Comparison of ENCODE assay signal across 11 cellular contexts in the genomic region with DNA sequence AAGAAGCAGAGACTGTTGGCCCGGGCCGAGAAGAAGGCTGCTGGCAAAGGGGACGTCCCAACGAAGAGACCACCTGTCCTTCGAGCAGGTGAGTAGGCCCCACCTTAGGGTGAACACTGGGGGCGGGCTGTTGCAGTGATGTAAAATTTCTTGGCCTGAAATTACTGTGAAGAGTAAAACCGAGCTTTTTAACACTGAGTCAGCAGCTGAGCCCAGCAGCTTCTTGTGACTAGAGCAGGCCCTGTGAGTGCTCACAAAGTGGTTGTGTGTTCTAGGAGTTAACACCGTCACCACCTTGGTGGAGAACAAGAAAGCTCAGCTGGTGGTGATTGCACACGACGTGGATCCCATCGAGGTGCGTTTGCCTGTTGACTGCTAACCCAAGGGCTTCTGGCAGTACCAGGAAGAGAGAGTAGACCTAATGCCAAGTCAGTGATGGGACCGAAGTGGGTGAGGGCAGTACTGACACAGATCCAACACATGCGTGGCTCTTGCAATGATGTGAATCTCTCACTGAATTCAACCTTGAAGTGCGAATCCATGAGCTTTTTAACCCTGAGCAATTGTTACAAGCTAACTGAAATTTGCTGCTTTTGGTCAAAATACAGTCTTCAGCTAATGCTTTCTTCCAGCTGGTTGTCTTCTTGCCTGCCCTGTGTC. TPM values are rescaled to one million over a fixed set of nuclear protein-coding genes. Genes with fewer than 3 reads are reported as not detected.
DNase-seq lines count a peak whose midpoint lies in the region; ATAC-seq, FAIRE-seq and TF ChIP-seq lines count a peak whose summit lies in the region.
"Had no signal": no experiment of that assay in that cellular context is flagged by ENCODE, and none has a peak within 500 bp of the region (broad histone marks: within the 10 kb centered on the region; RNA-seq: fewer than 3 reads in every experiment).

No MANE protein-coding gene starts in this region.

- in situ Hi-C loops in HAP-1 (cut with MboI; ENCODE audit: low sequenced_read_pairs) = loop anchor here (10.0 kb wide), 1 partner anchor 135 kb away; no protein-coding TSS in a partner anchor
- in situ Hi-C loops in GM13977 (cut with MboI; ENCODE audit: low pct_unique_long_range_greater_than_20kb, low sequenced_read_pairs, unreplicated experiment) = no loop called here

- peaks cover 30% of the 10 kb centered on the region for H3K4me1 Mint-ChIP-seq in activated T-helper 17 cell treated with anti-CD3 and anti-CD28 coated beads, Interleukin-2, amount 50 U/mL, for 72 hours

- peak overlapping the region; percentile 97 for H3K9ac ChIP-seq in keratinocyte (ENCODE audit: control insufficient read depth, extremely low read depth, insufficient read depth, low read length)

- dilution Hi-C loops in keratinocyte (cut with MboI; ENCODE audit: extremely low pct_ligation_motif_present, low sequenced_read_pairs) = no loop called here

- H3K9me3 ChIP-seq in BE2C = no peaks in the 10 kb centered on the region
- H3K9me3 ChIP-seq in HAP-1 = no peaks in the 10 kb centered on the region
- no peaks in the 10 kb centered on the region for H3K9me3 ChIP-seq in keratinocyte (ENCODE audit: control insufficient read depth, low read depth, low read length)
- H3K9me3 ChIP-seq: transverse colon had no signal

- H3K4me1 ChIP-seq in BE2C (no peaks in the 10 kb centered on the region; the same call in 1 of the 2 replicates), HAP-1 (peaks cover 14% of the 10 kb centered on the region), keratinocyte (ENCODE audit: control insufficient read depth, extremely low read depth, insufficient read depth, low read length) (peaks cover 22% of the 10 kb centered on the region)

- peaks cover 58% of the 10 kb centered on the region for H3K36me3 ChIP-seq in BE2C
- peaks cover 74% of the 10 kb centered on the region for H3K36me3 ChIP-seq in HAP-1 (replicated peaks)
- H3K36me3 ChIP-seq in keratinocyte (ENCODE audit: control insufficient read depth in 2 of 2, extremely low read depth in 1 of 2, insufficient read depth in 2 of 2, low read length in 2 of 2) = peaks cover 41 to 43% of the 10 kb centered on the region in 2 experiments

- H3K4me3 ChIP-seq in BE2C (ENCODE audit: low read depth, low read length) = peak overlapping the region; percentile 99
- peak overlapping the region; percentile 98; the same call in 1 of the 2 replicates for H3K4me3 ChIP-seq in HAP-1
- H3K4me3 ChIP-seq in keratinocyte (ENCODE audit: control insufficient read depth in 2 of 3, extremely low read depth in 1 of 3, insufficient read depth in 2 of 3, low read depth in 1 of 3, low read length in 3 of 3) = peak overlapping the region; percentile 86 to 92 (median 92)

- H2AFZ ChIP-seq in keratinocyte (ENCODE audit: control insufficient read depth, low read length) = no peak overlapping the region

- peaks cover 80% of the 10 kb centered on the region for H3K36me3 Mint-ChIP-seq in activated T-helper 17 cell treated with anti-CD3 and anti-CD28 coated beads, Interleukin-2, amount 50 U/mL, for 72 hours (ENCODE audit: low read depth)

- DNase-seq in BE2C (no peak), HAP-1 (ENCODE audit: low spot score in 2 of 2) (no peak), keratinocyte (ENCODE audit: low read depth, low spot score) (no peak), GM13977 (ENCODE audit: low spot score) (no peak), NCI-H69 (lab: John Stamatoyannopoulos, UW) (no peak)
- DNase-seq: anterior cingulate cortex, small intestine, transverse colon had no signal

- FAIRE-seq in keratinocyte (lab: Jason Lieb, UNC) = no peak
- FAIRE-seq: small intestine had no signal

- no peaks in the 10 kb centered on the region for H3K9me3 Mint-ChIP-seq in activated T-helper 17 cell treated with anti-CD3 and anti-CD28 coated beads, Interleukin-2, amount 50 U/mL, for 72 hours

- no peaks in the 10 kb centered on the region for H3K27me3 Mint-ChIP-seq in activated T-helper 17 cell treated with anti-CD3 and anti-CD28 coated beads, Interleukin-2, amount 50 U/mL, for 72 hours

- H3K27me3 ChIP-seq in BE2C (no peaks in the 10 kb centered on the region), HAP-1 (ENCODE audit: low read depth) (no peaks in the 10 kb centered on the region), keratinocyte (ENCODE audit: control insufficient read depth, extremely low read depth, insufficient read depth, low read length) (no peaks in the 10 kb centered on the region)
- H3K27me3 ChIP-seq: transverse colon had no signal

- H3K79me2 ChIP-seq in keratinocyte (ENCODE audit: control insufficient read depth, insufficient read depth, low read length) = peaks cover 50% of the 10 kb centered on the region

- ATAC-seq in activated T-helper 17 cell treated with anti-CD3 and anti-CD28 coated beads, Interleukin-2, amount 50 U/mL, for 72 hours (replicated peaks) = peak; percentile 18
- no peak for ATAC-seq in HG02678 (IDR thresholded peaks at IDR 0.05; ENCODE audit: unreplicated experiment)
- no peak for ATAC-seq in HG03521 (IDR thresholded peaks at IDR 0.05; ENCODE audit: unreplicated experiment)

- peak overlapping the region; percentile 93 for H3K4me3 Mint-ChIP-seq in activated T-helper 17 cell treated with anti-CD3 and anti-CD28 coated beads, Interleukin-2, amount 50 U/mL, for 72 hours

- H4K20me1 ChIP-seq in keratinocyte (ENCODE audit: control insufficient read depth, extremely low read depth, insufficient read depth, low read length) = peaks cover 13% of the 10 kb centered on the region

- peak overlapping the region; percentile 97 for H3K4me2 ChIP-seq in keratinocyte (ENCODE audit: control insufficient read depth, extremely low read depth, insufficient read depth, low read depth, low read length)

- H3K9me1 ChIP-seq in keratinocyte (ENCODE audit: control insufficient read depth, extremely low read depth, insufficient read depth, low read length) = no peaks in the 10 kb centered on the region

- no peak overlapping the region for H3K27ac ChIP-seq in keratinocyte (ENCODE audit: control insufficient read depth, insufficient read depth, low read length)

- peak overlapping the region; percentile 99 for H3K27ac Mint-ChIP-seq in activated T-helper 17 cell treated with anti-CD3 and anti-CD28 coated beads, Interleukin-2, amount 50 U/mL, for 72 hours

- TF ChIP-seq CTCF in BE2C (IDR thresholded peaks at IDR 0.05; ENCODE audit: low read depth, low read length) (no peak), keratinocyte (optimal IDR thresholded peaks at IDR 0.05 in 1 of 3, IDR thresholded peaks at IDR 0.05 in 1 of 3, conservative IDR thresholded peaks at IDR 0.05 in 1 of 3; ENCODE audit: extremely low read depth in 1 of 3, insufficient read depth in 2 of 3, low read length in 3 of 3) (no peak), GM13977 (IDR thresholded peaks at IDR 0.05; ENCODE audit: extremely low read depth, insufficient read depth, missing control alignments) (no peak)

RNA-seq across cellular contexts. Expression of a gene that starts 2.1 kb away (rescaled TPM):
- polyA plus RNA-seq in BE2C (2012; ENCODE audit: insufficient read depth, insufficient read length, low read depth) = 1,628 TPM
- 1,000 to 10,000 TPM; 3,005 to 3,350 TPM for total RNA-seq in activated T-helper 17 cell treated with anti-CD3 and anti-CD28 coated beads, Interleukin-2, amount 50 U/mL, for 72 hours
- polyA plus RNA-seq in keratinocyte = 2,394 to 3,298 TPM (median 2,684 TPM) in 3 replicates
- polyA plus RNA-seq in keratinocyte (2011; ENCODE audit: low read depth) = 1,320 TPM
- polyA plus RNA-seq in keratinocyte (2011; cell fraction: cytosol; rRNA removed) = 3,782 and 4,157 TPM in 2 replicates
- 1,072 and 1,201 TPM in 2 replicates for polyA plus RNA-seq in keratinocyte (2011; cell fraction: nucleus; rRNA removed)
- polyA plus RNA-seq in keratinocyte (2012; ENCODE audit: low replicate concordance) = 2,384 and 2,909 TPM in 2 replicates
- 1,498 to 3,012 TPM (median 2,133 TPM) in 3 replicates for polyA minus RNA-seq in keratinocyte
- 1,283 TPM for polyA minus RNA-seq in keratinocyte (2011; cell fraction: cytosol; rRNA and poly(A)+ RNA removed)
- polyA minus RNA-seq in keratinocyte (2011; cell fraction: nucleus; rRNA and poly(A)+ RNA removed) = 279 and 333 TPM in 2 replicates

RNA-seq across cellular contexts. Expression of a gene that starts 2.2 kb away (rescaled TPM):
- 62.3 TPM for polyA plus RNA-seq in BE2C (2012; ENCODE audit: insufficient read depth, insufficient read length, low read depth)
- total RNA-seq in activated T-helper 17 cell treated with anti-CD3 and anti-CD28 coated beads, Interleukin-2, amount 50 U/mL, for 72 hours = 10 to 100 TPM; 21.3 to 29.9 TPM
- polyA plus RNA-seq in keratinocyte = 15.3 to 25.6 TPM (median 15.9 TPM) in 3 replicates
- 3.0 TPM for polyA plus RNA-seq in keratinocyte (2011; ENCODE audit: low read depth)
- polyA plus RNA-seq in keratinocyte (2011; cell fraction: cytosol; rRNA removed) = 10.8 and 18.5 TPM in 2 replicates
- 28.7 and 31.8 TPM in 2 replicates for polyA plus RNA-seq in keratinocyte (2011; cell fraction: nucleus; rRNA removed)
- 7.5 and 16.9 TPM in 2 replicates for polyA plus RNA-seq in keratinocyte (2012; ENCODE audit: low replicate concordance)
- 17.5 to 36.0 TPM (median 33.2 TPM) in 3 replicates for polyA minus RNA-seq in keratinocyte
- 17.3 TPM for polyA minus RNA-seq in keratinocyte (2011; cell fraction: cytosol; rRNA and poly(A)+ RNA removed)
- 10.7 and 12.0 TPM in 2 replicates for polyA minus RNA-seq in keratinocyte (2011; cell fraction: nucleus; rRNA and poly(A)+ RNA removed)

RNA-seq across cellular contexts. Expression of a gene that starts 6.2 kb away (rescaled TPM):
- polyA plus RNA-seq in BE2C (2012; ENCODE audit: insufficient read depth, insufficient read length, low read depth) = 109 TPM
- total RNA-seq in activated T-helper 17 cell treated with anti-CD3 and anti-CD28 coated beads, Interleukin-2, amount 50 U/mL, for 72 hours = 10 to 100 TPM; 13.9 to 25.4 TPM
- 31.1 to 34.0 TPM (median 32.9 TPM) in 3 replicates for polyA plus RNA-seq in keratinocyte
- polyA plus RNA-seq in keratinocyte (2011; ENCODE audit: low read depth) = 18.6 TPM
- 29.0 and 29.1 TPM in 2 replicates for polyA plus RNA-seq in keratinocyte (2011; cell fraction: cytosol; rRNA removed)
- 23.9 and 24.3 TPM in 2 replicates for polyA plus RNA-seq in keratinocyte (2011; cell fraction: nucleus; rRNA removed)
- 28.9 and 30.4 TPM in 2 replicates for polyA plus RNA-seq in keratinocyte (2012; ENCODE audit: low replicate concordance)
- polyA minus RNA-seq in keratinocyte = 13.5 to 15.6 TPM (median 15.2 TPM) in 3 replicates
- 11.5 TPM for polyA minus RNA-seq in keratinocyte (2011; cell fraction: cytosol; rRNA and poly(A)+ RNA removed)
- 5.4 and 6.2 TPM in 2 replicates for polyA minus RNA-seq in keratinocyte (2011; cell fraction: nucleus; rRNA and poly(A)+ RNA removed)

RNA-seq across cellular contexts. Expression of a gene that starts 6.3 kb away (rescaled TPM):
- polyA plus RNA-seq in BE2C (2012; ENCODE audit: insufficient read depth, insufficient read length, low read depth) = 240 TPM
- total RNA-seq in activated T-helper 17 cell treated with anti-CD3 and anti-CD28 coated beads, Interleukin-2, amount 50 U/mL, for 72 hours = 10 to 100 TPM in 1 of 2 donors, 1 to 10 TPM in 1; 7.0 to 17.3 TPM
- 21.2 to 29.0 TPM (median 28.2 TPM) in 3 replicates for polyA plus RNA-seq in keratinocyte
- polyA plus RNA-seq in keratinocyte (2011; ENCODE audit: low read depth) = 26.6 TPM
- 21.7 and 46.2 TPM in 2 replicates for polyA plus RNA-seq in keratinocyte (2011; cell fraction: cytosol; rRNA removed)
- 10.8 and 13.1 TPM in 2 replicates for polyA plus RNA-seq in keratinocyte (2011; cell fraction: nucleus; rRNA removed)
- polyA plus RNA-seq in keratinocyte (2012; ENCODE audit: low replicate concordance) = 38.6 and 45.6 TPM in 2 replicates
- polyA minus RNA-seq in keratinocyte = 7.5 to 19.6 TPM (median 10.1 TPM) in 3 replicates
- 34.5 TPM for polyA minus RNA-seq in keratinocyte (2011; cell fraction: cytosol; rRNA and poly(A)+ RNA removed)
- 5.5 and 5.9 TPM in 2 replicates for polyA minus RNA-seq in keratinocyte (2011; cell fraction: nucleus; rRNA and poly(A)+ RNA removed)

RNA-seq across cellular contexts. Expression of a gene that starts 14.1 kb away (rescaled TPM):
- 107 TPM for polyA plus RNA-seq in BE2C (2012; ENCODE audit: insufficient read depth, insufficient read length, low read depth)
- total RNA-seq in activated T-helper 17 cell treated with anti-CD3 and anti-CD28 coated beads, Interleukin-2, amount 50 U/mL, for 72 hours = 10 to 100 TPM; 17.4 to 26.3 TPM
- polyA plus RNA-seq in keratinocyte = 11.8 to 13.0 TPM (median 12.4 TPM) in 3 replicates
- 5.7 TPM for polyA plus RNA-seq in keratinocyte (2011; ENCODE audit: low read depth)
- 5.7 and 15.4 TPM in 2 replicates for polyA plus RNA-seq in keratinocyte (2011; cell fraction: cytosol; rRNA removed)
- polyA plus RNA-seq in keratinocyte (2011; cell fraction: nucleus; rRNA removed) = 16.9 and 26.8 TPM in 2 replicates
- polyA plus RNA-seq in keratinocyte (2012; ENCODE audit: low replicate concordance) = 7.4 and 26.1 TPM in 2 replicates
- polyA minus RNA-seq in keratinocyte = 3.5 to 9.2 TPM (median 4.1 TPM) in 3 replicates
- polyA minus RNA-seq in keratinocyte (2011; cell fraction: cytosol; rRNA and poly(A)+ RNA removed) = 17.3 TPM
- 6.2 and 7.8 TPM in 2 replicates for polyA minus RNA-seq in keratinocyte (2011; cell fraction: nucleus; rRNA and poly(A)+ RNA removed)
